ENCODE assay signal across 1 cellular context in the genomic region with DNA sequence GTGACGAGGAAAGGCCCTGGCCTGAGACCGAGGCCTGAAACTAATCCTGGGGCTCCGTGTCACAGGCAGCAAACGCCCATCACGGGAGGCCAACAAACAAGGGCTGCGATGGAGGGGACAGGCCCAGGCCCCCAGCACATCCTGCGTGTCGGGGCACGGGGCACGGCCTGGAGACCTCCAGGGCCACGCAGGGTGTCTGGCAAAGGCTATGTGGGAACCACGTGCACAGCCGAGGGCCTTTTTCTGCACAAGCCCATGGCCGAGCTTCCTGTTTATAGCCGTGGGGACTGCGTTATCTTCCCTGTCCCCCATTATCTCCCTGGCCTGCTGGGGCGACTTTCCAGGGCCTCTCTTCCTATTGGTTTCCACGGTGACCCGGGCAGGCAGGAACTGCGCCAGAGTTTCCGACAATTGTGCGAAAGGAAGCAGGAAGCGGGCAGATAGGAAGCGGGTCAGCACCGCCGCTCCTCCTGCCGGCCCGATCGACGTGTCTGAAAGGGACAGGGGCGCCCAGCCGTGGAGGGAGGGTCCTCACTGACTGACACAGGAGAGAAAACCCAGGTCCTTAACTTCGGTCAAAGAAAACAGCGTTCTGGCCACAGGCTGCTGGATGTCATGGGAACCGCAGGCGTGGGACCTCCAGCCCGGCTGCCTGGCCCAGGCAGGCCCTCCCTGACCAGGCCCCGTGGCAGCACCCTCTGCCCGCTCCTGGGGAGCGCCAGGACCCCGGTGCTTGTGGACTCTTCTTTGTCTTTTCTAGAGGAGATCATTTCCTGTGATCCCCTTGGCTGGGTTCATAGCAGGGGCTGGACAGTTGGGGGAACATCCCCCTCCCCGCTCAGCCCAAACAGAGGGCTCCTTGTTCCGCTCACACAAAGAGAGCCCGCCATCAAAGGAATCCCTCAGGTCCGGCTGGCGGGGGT.
TF ChIP-seq lines count a peak whose summit lies in the region.

No MANE protein-coding gene starts in this region.

TF ChIP-seq in K562, 482 proteins besides CTCF, POLR2A, EP300 and RAD21 (continued from another document and continues in another):
- no peak for TF ChIP-seq MCM3 (IDR thresholded peaks at IDR 0.05)
- no peak for TF ChIP-seq TEAD1 (CRISPR knock-in tag; IDR thresholded peaks at IDR 0.05)
- TF ChIP-seq, protein P1, sequence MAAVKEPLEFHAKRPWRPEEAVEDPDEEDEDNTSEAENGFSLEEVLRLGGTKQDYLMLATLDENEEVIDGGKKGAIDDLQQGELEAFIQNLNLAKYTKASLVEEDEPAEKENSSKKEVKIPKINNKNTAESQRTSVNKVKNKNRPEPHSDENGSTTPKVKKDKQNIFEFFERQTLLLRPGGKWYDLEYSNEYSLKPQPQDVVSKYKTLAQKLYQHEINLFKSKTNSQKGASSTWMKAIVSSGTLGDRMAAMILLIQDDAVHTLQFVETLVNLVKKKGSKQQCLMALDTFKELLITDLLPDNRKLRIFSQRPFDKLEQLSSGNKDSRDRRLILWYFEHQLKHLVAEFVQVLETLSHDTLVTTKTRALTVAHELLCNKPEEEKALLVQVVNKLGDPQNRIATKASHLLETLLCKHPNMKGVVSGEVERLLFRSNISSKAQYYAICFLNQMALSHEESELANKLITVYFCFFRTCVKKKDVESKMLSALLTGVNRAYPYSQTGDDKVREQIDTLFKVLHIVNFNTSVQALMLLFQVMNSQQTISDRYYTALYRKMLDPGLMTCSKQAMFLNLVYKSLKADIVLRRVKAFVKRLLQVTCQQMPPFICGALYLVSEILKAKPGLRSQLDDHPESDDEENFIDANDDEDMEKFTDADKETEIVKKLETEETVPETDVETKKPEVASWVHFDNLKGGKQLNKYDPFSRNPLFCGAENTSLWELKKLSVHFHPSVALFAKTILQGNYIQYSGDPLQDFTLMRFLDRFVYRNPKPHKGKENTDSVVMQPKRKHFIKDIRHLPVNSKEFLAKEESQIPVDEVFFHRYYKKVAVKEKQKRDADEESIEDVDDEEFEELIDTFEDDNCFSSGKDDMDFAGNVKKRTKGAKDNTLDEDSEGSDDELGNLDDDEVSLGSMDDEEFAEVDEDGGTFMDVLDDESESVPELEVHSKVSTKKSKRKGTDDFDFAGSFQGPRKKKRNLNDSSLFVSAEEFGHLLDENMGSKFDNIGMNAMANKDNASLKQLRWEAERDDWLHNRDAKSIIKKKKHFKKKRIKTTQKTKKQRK (IDR thresholded peaks at IDR 0.05; ENCODE audit: borderline replicate concordance, low read depth, low read length), result no peak
- no peak for TF ChIP-seq FOXJ3 (CRISPR knock-in tag; IDR thresholded peaks at IDR 0.05)
- TF ChIP-seq CXXC5 (CRISPR knock-in tag; IDR thresholded peaks at IDR 0.05), result peak; percentile 88
- TF ChIP-seq ATF7 (IDR thresholded peaks at IDR 0.05), result no peak
- no peak for TF ChIP-seq ASH1L (IDR thresholded peaks at IDR 0.05; ENCODE audit: borderline replicate concordance, low read depth, partially characterized antibody)
- TF ChIP-seq, protein P2, sequence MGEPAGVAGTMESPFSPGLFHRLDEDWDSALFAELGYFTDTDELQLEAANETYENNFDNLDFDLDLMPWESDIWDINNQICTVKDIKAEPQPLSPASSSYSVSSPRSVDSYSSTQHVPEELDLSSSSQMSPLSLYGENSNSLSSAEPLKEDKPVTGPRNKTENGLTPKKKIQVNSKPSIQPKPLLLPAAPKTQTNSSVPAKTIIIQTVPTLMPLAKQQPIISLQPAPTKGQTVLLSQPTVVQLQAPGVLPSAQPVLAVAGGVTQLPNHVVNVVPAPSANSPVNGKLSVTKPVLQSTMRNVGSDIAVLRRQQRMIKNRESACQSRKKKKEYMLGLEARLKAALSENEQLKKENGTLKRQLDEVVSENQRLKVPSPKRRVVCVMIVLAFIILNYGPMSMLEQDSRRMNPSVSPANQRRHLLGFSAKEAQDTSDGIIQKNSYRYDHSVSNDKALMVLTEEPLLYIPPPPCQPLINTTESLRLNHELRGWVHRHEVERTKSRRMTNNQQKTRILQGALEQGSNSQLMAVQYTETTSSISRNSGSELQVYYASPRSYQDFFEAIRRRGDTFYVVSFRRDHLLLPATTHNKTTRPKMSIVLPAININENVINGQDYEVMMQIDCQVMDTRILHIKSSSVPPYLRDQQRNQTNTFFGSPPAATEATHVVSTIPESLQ (CRISPR knock-in tag; IDR thresholded peaks at IDR 0.05), result no peak
- peak; percentile 71 for TF ChIP-seq POLR2G (IDR thresholded peaks at IDR 0.05; ENCODE audit: low read depth, low read length)
- TF ChIP-seq, protein P3, sequence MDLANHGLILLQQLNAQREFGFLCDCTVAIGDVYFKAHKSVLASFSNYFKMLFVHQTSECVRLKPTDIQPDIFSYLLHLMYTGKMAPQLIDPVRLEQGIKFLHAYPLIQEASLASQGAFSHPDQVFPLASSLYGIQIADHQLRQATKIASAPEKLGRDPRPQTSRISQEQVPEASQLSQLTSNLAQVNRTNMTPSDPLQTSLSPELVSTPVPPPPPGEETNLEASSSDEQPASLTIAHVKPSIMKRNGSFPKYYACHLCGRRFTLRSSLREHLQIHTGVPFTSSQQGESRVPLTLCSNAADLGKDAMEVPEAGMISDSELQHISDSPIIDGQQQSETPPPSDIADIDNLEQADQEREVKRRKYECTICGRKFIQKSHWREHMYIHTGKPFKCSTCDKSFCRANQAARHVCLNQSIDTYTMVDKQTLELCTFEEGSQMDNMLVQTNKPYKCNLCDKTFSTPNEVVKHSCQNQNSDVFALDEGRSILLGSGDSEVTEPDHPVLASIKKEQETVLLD (IDR thresholded peaks at IDR 0.05), result peak; percentile 50; the same call in 1 of the 2 replicates
- TF ChIP-seq, protein P4, sequence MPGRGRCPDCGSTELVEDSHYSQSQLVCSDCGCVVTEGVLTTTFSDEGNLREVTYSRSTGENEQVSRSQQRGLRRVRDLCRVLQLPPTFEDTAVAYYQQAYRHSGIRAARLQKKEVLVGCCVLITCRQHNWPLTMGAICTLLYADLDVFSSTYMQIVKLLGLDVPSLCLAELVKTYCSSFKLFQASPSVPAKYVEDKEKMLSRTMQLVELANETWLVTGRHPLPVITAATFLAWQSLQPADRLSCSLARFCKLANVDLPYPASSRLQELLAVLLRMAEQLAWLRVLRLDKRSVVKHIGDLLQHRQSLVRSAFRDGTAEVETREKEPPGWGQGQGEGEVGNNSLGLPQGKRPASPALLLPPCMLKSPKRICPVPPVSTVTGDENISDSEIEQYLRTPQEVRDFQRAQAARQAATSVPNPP (IDR thresholded peaks at IDR 0.05; ENCODE audit: borderline replicate concordance, insufficient read depth, insufficient read length), result no peak
- TF ChIP-seq, protein P5, sequence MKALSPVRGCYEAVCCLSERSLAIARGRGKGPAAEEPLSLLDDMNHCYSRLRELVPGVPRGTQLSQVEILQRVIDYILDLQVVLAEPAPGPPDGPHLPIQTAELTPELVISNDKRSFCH (CRISPR knock-in tag; IDR thresholded peaks at IDR 0.05), result no peak
- TF ChIP-seq, protein P5 (tag; IDR thresholded peaks at IDR 0.05), result peak; percentile 84; the same call in 1 of the 2 replicates
- TF ChIP-seq, protein P6, sequence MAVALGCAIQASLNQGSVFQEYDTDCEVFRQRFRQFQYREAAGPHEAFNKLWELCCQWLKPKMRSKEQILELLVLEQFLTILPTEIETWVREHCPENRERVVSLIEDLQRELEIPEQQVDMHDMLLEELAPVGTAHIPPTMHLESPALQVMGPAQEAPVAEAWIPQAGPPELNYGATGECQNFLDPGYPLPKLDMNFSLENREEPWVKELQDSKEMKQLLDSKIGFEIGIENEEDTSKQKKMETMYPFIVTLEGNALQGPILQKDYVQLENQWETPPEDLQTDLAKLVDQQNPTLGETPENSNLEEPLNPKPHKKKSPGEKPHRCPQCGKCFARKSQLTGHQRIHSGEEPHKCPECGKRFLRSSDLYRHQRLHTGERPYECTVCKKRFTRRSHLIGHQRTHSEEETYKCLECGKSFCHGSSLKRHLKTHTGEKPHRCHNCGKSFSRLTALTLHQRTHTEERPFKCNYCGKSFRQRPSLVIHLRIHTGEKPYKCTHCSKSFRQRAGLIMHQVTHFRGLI (CRISPR knock-in tag; IDR thresholded peaks at IDR 0.05), result no peak; the same call in 1 of the 2 replicates
- no peak for TF ChIP-seq KAT2B (IDR thresholded peaks at IDR 0.05; ENCODE audit: low read depth, low read length)
- no peak for TF ChIP-seq PHB (CRISPR knock-in tag; IDR thresholded peaks at IDR 0.05)
- TF ChIP-seq, protein P7, sequence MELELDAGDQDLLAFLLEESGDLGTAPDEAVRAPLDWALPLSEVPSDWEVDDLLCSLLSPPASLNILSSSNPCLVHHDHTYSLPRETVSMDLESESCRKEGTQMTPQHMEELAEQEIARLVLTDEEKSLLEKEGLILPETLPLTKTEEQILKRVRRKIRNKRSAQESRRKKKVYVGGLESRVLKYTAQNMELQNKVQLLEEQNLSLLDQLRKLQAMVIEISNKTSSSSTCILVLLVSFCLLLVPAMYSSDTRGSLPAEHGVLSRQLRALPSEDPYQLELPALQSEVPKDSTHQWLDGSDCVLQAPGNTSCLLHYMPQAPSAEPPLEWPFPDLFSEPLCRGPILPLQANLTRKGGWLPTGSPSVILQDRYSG (tag; conservative IDR thresholded peaks at IDR 0.05; ENCODE audit: low read depth), result peak; percentile 82
- no peak for TF ChIP-seq ZFPM2 (CRISPR knock-in tag; IDR thresholded peaks at IDR 0.05)
- TF ChIP-seq CEBPG (CRISPR knock-in tag; IDR thresholded peaks at IDR 0.05), result no peak
- TF ChIP-seq CEBPG (tag; conservative IDR thresholded peaks at IDR 0.05 in 1 of 2, IDR thresholded peaks at IDR 0.05 in 1 of 2), result no peak
- TF ChIP-seq, protein P8, sequence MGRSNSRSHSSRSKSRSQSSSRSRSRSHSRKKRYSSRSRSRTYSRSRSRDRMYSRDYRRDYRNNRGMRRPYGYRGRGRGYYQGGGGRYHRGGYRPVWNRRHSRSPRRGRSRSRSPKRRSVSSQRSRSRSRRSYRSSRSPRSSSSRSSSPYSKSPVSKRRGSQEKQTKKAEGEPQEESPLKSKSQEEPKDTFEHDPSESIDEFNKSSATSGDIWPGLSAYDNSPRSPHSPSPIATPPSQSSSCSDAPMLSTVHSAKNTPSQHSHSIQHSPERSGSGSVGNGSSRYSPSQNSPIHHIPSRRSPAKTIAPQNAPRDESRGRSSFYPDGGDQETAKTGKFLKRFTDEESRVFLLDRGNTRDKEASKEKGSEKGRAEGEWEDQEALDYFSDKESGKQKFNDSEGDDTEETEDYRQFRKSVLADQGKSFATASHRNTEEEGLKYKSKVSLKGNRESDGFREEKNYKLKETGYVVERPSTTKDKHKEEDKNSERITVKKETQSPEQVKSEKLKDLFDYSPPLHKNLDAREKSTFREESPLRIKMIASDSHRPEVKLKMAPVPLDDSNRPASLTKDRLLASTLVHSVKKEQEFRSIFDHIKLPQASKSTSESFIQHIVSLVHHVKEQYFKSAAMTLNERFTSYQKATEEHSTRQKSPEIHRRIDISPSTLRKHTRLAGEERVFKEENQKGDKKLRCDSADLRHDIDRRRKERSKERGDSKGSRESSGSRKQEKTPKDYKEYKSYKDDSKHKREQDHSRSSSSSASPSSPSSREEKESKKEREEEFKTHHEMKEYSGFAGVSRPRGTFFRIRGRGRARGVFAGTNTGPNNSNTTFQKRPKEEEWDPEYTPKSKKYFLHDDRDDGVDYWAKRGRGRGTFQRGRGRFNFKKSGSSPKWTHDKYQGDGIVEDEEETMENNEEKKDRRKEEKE (IDR thresholded peaks at IDR 0.05; ENCODE audit: borderline replicate concordance in 1 of 2, control insufficient read depth in 1 of 2, low read depth in 2 of 2, low read length in 1 of 2), result no peak
- no peak for TF ChIP-seq ZNF212 (CRISPR knock-in tag; IDR thresholded peaks at IDR 0.05)
- no peak for TF ChIP-seq PML (IDR thresholded peaks at IDR 0.05; ENCODE audit: low read length)
- TF ChIP-seq ZNF76 (CRISPR knock-in tag; IDR thresholded peaks at IDR 0.05; ENCODE audit: borderline replicate concordance), result no peak
- no peak for TF ChIP-seq RNF2 (IDR thresholded peaks at IDR 0.05)
- TF ChIP-seq, protein P9, sequence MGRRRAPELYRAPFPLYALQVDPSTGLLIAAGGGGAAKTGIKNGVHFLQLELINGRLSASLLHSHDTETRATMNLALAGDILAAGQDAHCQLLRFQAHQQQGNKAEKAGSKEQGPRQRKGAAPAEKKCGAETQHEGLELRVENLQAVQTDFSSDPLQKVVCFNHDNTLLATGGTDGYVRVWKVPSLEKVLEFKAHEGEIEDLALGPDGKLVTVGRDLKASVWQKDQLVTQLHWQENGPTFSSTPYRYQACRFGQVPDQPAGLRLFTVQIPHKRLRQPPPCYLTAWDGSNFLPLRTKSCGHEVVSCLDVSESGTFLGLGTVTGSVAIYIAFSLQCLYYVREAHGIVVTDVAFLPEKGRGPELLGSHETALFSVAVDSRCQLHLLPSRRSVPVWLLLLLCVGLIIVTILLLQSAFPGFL (CRISPR knock-in tag; IDR thresholded peaks at IDR 0.05), result no peak
- no peak for TF ChIP-seq CHD1 (IDR thresholded peaks at IDR 0.05; ENCODE audit: low read length)
- no peak for TF ChIP-seq POLR3G (IDR thresholded peaks at IDR 0.05; ENCODE audit: extremely low read depth, insufficient read length, insufficient replicate concordance)
- TF ChIP-seq, protein P10, sequence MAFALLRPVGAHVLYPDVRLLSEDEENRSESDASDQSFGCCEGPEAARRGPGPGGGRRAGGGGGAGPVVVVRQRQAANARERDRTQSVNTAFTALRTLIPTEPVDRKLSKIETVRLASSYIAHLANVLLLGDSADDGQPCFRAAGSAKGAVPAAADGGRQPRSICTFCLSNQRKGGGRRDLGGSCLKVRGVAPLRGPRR (CRISPR knock-in tag; IDR thresholded peaks at IDR 0.05), result no peak
- TF ChIP-seq YY1 (IDR thresholded peaks at IDR 0.05; ENCODE audit: borderline replicate concordance in 1 of 3, control insufficient read depth in 1 of 3, extremely low read depth in 1 of 3, insufficient read depth in 3 of 3, insufficient read length in 1 of 3, insufficient replicate concordance in 2 of 3, low read depth in 1 of 3, low read length in 2 of 3), result peak in 1 of 3 experiments; percentile 47
- peak; percentile 83 for TF ChIP-seq EP400 (IDR thresholded peaks at IDR 0.05)
- TF ChIP-seq, protein P11, sequence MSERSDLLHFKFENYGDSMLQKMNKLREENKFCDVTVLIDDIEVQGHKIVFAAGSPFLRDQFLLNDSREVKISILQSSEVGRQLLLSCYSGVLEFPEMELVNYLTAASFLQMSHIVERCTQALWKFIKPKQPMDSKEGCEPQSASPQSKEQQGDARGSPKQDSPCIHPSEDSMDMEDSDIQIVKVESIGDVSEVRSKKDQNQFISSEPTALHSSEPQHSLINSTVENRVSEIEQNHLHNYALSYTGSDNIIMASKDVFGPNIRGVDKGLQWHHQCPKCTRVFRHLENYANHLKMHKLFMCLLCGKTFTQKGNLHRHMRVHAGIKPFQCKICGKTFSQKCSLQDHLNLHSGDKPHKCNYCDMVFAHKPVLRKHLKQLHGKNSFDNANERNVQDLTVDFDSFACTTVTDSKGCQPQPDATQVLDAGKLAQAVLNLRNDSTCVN (CRISPR knock-in tag; IDR thresholded peaks at IDR 0.05), result no peak
- TF ChIP-seq EZH2 (IDR thresholded peaks at IDR 0.05; ENCODE audit: borderline replicate concordance, low read depth, low read length), result no peak
